ENCODE assay signal across 13 cellular contexts in genomic region chr1:157968951-157969350, GRCh38. TPM values are rescaled to one million over a fixed set of nuclear protein-coding genes. Genes with fewer than 3 reads are reported as not detected.
A peak's percentile ranks its signal among the peaks of the same experiment; 100 is the strongest.
DNase-seq lines count a peak whose midpoint lies in the region; ATAC-seq and TF ChIP-seq lines count a peak whose summit lies in the region.
"Had no signal": no experiment of that assay in that cellular context is flagged by ENCODE, and none has a peak within 500 bp of the region (broad histone marks: within the 10 kb centered on the region; RNA-seq: fewer than 3 reads in every experiment).

No MANE protein-coding gene starts in this region.

- H3K9me3 Mint-ChIP-seq in nephron: peaks cover 6% of the 10 kb centered on the region
- H3K9me3 Mint-ChIP-seq: activated CD4-positive, alpha-beta memory T cell treated with anti-CD3 and anti-CD28 coated beads for 36 hours; activated naive CD8-positive, alpha-beta T cell treated with anti-CD3 and anti-CD28 coated beads, Interleukin-2, amount 50 U/mL, for 24 hours had no signal

- POLR2A ChIA-PET in BJ (lab: Charles Lee): interaction anchor here (0.6 kb wide), 1 partner anchor 41 kb away, joined by 3 read pairs; no protein-coding TSS in a partner anchor

- CTCF ChIA-PET in BJ (lab: Yijun Ruan, JAX): interaction anchor here (0.7 to 13.4 kb wide), 23 partner anchors 10 to 172 kb away, joined by 3 to 627 read pairs (median 5); a partner anchor contains a TSS

- no peak for ATAC-seq in HG02759 (IDR thresholded peaks at IDR 0.05; ENCODE audit: unreplicated experiment)
- ATAC-seq in HG03342 (IDR thresholded peaks at IDR 0.05; ENCODE audit: unreplicated experiment): no peak
- ATAC-seq: activated naive CD8-positive, alpha-beta T cell treated with anti-CD3 and anti-CD28 coated beads, Interleukin-2, amount 50 U/mL, for 24 hours; stimulated activated naive B cell treated with anti-CD40 and anti-IgM and Interleukin-4, amounts not matched to agents 10 μg/mL and 1 μg/mL and 100 μg/mL, for 72 hours had no signal

- TF ChIP-seq CTCF in BJ (IDR thresholded peaks at IDR 0.05; ENCODE audit: insufficient read depth, low read depth, low read length): no peak
- no peak for TF ChIP-seq CTCF in nephron (IDR thresholded peaks at IDR 0.05; ENCODE audit: unreplicated experiment in 3 of 3)

- peaks cover 5% of the 10 kb centered on the region for H3K27me3 Mint-ChIP-seq in nephron (ENCODE audit: low read depth)
- H3K27me3 Mint-ChIP-seq: activated naive CD8-positive, alpha-beta T cell treated with anti-CD3 and anti-CD28 coated beads, Interleukin-2, amount 50 U/mL, for 24 hours had no signal

- no peaks in the 10 kb centered on the region for H3K36me3 ChIP-seq in BJ (ENCODE audit: control insufficient read depth, insufficient read depth, low read length)

- H3K36me3 Mint-ChIP-seq in nephron (ENCODE audit: low read depth): peaks cover 4% of the 10 kb centered on the region
- H3K36me3 Mint-ChIP-seq: activated CD4-positive, alpha-beta memory T cell treated with anti-CD3 and anti-CD28 coated beads for 36 hours had no signal

- H3K4me3 ChIP-seq in BJ (ENCODE audit: low read depth, low read length): no peak overlapping the region
- H3K4me3 ChIP-seq: SK-N-MC had no signal

- peaks cover 24% of the 10 kb centered on the region for H3K4me1 Mint-ChIP-seq in nephron
- H3K4me1 Mint-ChIP-seq: activated naive CD8-positive, alpha-beta T cell treated with anti-CD3 and anti-CD28 coated beads, Interleukin-2, amount 50 U/mL, for 24 hours had no signal

- no peaks in the 10 kb centered on the region; the same call in 1 of the 2 replicates for H3K27me3 ChIP-seq in BJ (ENCODE audit: control insufficient read depth, insufficient read depth, low read length)

- DNase-seq in BJ (ENCODE audit: low read depth) (peak; percentile 59), NCI-H446 (lab: John Stamatoyannopoulos, UW) (peak; percentile 10 to 74), dermis blood vessel endothelial cell (peak; percentile 58), activated gamma-delta T cell (lab: John Stamatoyannopoulos, UW) (no peak), D341Med (ENCODE audit: low spot score) (no peak)
- DNase-seq: activated CD4-positive, alpha-beta memory T cell treated with anti-CD3 and anti-CD28 coated beads for 36 hours; activated naive CD8-positive, alpha-beta T cell treated with anti-CD3 and anti-CD28 coated beads, Interleukin-2, amount 50 U/mL, for 24 hours; NCI-H2081 treated with DMSO at 0.1 percent for 48 hours; stimulated activated naive B cell treated with anti-CD40 and anti-IgM and Interleukin-4, amounts not matched to agents 10 μg/mL and 1 μg/mL and 100 μg/mL, for 72 hours had no signal

- H3K4me3 Mint-ChIP-seq in nephron: no peak overlapping the region
- H3K4me3 Mint-ChIP-seq: activated CD4-positive, alpha-beta memory T cell treated with anti-CD3 and anti-CD28 coated beads for 36 hours; activated naive CD8-positive, alpha-beta T cell treated with anti-CD3 and anti-CD28 coated beads, Interleukin-2, amount 50 U/mL, for 24 hours; stimulated activated naive B cell treated with anti-CD40 and anti-IgM and Interleukin-4, amounts not matched to agents 10 μg/mL and 1 μg/mL and 100 μg/mL, for 72 hours had no signal

- H3K27ac Mint-ChIP-seq in nephron: peak overlapping the region; percentile 16 to 61 (median 17)
- H3K27ac Mint-ChIP-seq: activated CD4-positive, alpha-beta memory T cell treated with anti-CD3 and anti-CD28 coated beads for 36 hours; activated naive CD8-positive, alpha-beta T cell treated with anti-CD3 and anti-CD28 coated beads, Interleukin-2, amount 50 U/mL, for 24 hours; stimulated activated naive B cell treated with anti-CD40 and anti-IgM and Interleukin-4, amounts not matched to agents 10 μg/mL and 1 μg/mL and 100 μg/mL, for 72 hours had no signal

RNA-seq across cellular contexts. Expression of gene KIRREL1, which starts 24.5 kb away (rescaled TPM):
- 51.8 and 65.1 TPM in 2 replicates for polyA plus RNA-seq in BJ (2011; rRNA removed)
- 85.7 and 95.9 TPM in 2 replicates for polyA minus RNA-seq in BJ (2011; rRNA and poly(A)+ RNA removed)
- total RNA-seq in dermis blood vessel endothelial cell: 28.2 and 35.4 TPM in 2 replicates
- total RNA-seq: activated CD4-positive, alpha-beta memory T cell treated with anti-CD3 and anti-CD28 coated beads for 36 hours had no signal

Comparison
In these comparisons a context has a peak if more than half of its experiments do, and no peak if none do; other contexts are left out.
1. DNase-seq: peak in BJ (single experiment), NCI-H446 (2 of 2) and dermis blood vessel endothelial cell (single experiment); none in activated gamma-delta T cell (single experiment) and D341Med (single experiment).